ENCODE assay signal across 2 cellular contexts in the genomic region with DNA sequence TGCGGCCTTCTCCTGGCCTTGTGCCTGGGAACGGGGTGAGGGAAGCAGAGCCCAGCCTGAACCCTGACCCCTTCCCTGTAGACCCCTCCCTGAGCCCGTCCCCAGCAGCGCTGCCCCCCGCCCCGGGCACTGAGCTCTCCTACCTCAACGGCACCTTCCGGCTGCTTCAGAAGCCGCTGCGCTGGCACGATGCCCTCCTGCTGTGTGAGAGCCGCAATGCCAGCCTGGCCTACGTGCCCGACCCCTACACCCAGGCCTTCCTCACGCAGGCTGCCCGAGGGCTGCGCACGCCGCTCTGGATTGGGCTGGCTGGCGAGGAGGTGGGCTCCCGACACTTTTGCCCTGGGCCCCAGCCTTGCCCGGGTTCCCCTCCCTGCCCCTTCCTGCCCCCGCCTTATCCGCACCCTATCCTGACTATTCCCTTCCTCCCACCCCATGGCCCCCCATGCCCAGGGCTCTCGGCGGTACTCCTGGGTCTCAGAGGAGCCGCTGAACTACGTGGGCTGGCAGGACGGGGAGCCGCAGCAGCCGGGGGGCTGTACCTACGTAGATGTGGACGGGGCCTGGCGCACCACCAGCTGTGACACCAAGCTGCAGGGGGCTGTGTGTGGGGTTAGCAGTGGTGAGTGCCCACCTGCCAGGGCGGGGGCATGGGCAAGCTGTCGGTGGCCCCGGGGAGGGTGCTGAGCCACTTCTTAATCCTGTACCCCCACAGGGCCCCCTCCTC.
A peak's percentile ranks its signal among the peaks of the same experiment; 100 is the strongest.
TF ChIP-seq lines count a peak whose summit lies in the region.

No MANE protein-coding gene starts in this region.

TF ChIP-seq in K562, 482 proteins besides CTCF, POLR2A, EP300 and RAD21:
- TF ChIP-seq ZC3H8 (IDR thresholded peaks at IDR 0.05) (no peak), HNRNPL (IDR thresholded peaks at IDR 0.05; ENCODE audit: low read depth, low read length) (0 out of 2 replicates have a peak, but pooled peaks have one; percentile 35), RBFOX2 (IDR thresholded peaks at IDR 0.05; ENCODE audit: low read depth, low read length) (0 out of 2 replicates have a peak, but pooled peaks have one; percentile 6), POLR2G (IDR thresholded peaks at IDR 0.05; ENCODE audit: low read depth, low read length) (0 out of 2 replicates have a peak, but pooled peaks have one; percentile 15), ZNF398 (CRISPR knock-in tag; IDR thresholded peaks at IDR 0.05) (no peak)
TF ChIP-seq in K562: peak in this region for 3.

TF ChIP-seq in HepG2, 621 proteins besides CTCF, POLR2A, EP300 and RAD21:
- TF ChIP-seq NAIF1 (CRISPR knock-in tag; IDR thresholded peaks at IDR 0.05; ENCODE audit: borderline replicate concordance) (no peak), MAF1 (CRISPR knock-in tag; IDR thresholded peaks at IDR 0.05; ENCODE audit: borderline replicate concordance) (no peak), ERF (CRISPR knock-in tag; IDR thresholded peaks at IDR 0.05) (no peak), ZNF883 (CRISPR knock-in tag; IDR thresholded peaks at IDR 0.05; ENCODE audit: not compliant biosample characterization) (no peak), ZMYM3 (CRISPR knock-in tag; IDR thresholded peaks at IDR 0.05) (no peak), ZNF747 (CRISPR knock-in tag; IDR thresholded peaks at IDR 0.05; ENCODE audit: borderline replicate concordance) (no peak), KAT2B (IDR thresholded peaks at IDR 0.05; ENCODE audit: borderline replicate concordance, low read depth, low read length) (no peak), PHF21A (CRISPR knock-in tag; IDR thresholded peaks at IDR 0.05) (no peak), ZNF775 (CRISPR knock-in tag; IDR thresholded peaks at IDR 0.05; ENCODE audit: borderline replicate concordance) (no peak)
- TF ChIP-seq, protein P1, sequence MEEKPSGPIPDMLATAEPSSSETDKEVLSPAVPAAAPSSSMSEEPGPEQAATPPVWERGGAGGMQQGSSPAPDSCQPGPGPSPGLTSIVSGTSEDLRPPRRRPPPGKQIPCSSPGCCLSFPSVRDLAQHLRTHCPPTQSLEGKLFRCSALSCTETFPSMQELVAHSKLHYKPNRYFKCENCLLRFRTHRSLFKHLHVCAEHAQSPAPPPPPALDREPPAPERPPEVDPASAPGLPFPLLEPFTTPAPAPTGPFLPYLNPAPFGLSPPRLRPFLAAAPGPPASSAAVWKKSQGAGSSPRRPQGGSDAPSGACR (CRISPR knock-in tag; IDR thresholded peaks at IDR 0.05): no peak
